9 cellular contexts compared by ENCODE assay signal in the genomic region with DNA sequence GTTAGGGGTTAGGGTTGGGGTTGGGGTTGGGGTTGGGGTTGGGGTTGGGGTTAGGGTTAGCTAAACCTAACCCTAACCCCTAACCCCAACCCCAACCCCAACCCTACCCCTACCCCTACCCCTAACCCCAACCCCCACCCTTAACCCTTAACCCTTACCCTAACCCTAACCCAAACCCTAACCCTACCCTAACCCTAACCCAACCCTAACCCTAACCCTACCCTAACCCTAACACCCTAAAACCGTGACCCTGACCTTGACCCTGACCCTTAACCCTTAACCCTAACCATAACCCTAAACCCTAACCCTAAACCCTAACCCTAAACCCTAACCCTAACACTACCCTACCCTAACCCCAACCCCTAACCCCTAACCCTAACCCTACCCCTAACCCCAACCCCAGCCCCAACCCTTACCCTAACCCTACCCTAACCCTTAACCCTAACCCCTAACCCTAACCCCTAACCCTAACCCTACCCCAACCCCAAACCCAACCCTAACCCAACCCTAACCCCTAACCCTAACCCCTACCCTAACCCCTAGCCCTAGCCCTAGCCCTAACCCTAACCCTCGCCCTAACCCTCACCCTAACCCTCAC. TPM values are rescaled to one million over a fixed set of nuclear protein-coding genes. Genes with fewer than 3 reads are reported as not detected.
A peak's percentile ranks its signal among the peaks of the same experiment; 100 is the strongest.
DNase-seq lines count a peak whose midpoint lies in the region; ATAC-seq, FAIRE-seq and TF ChIP-seq lines count a peak whose summit lies in the region.
"Had no signal": no experiment of that assay in that cellular context is flagged by ENCODE, and none has a peak within 500 bp of the region (broad histone marks: within the 10 kb centered on the region; RNA-seq: fewer than 3 reads in every experiment).

No MANE protein-coding gene starts in this region.

- intact Hi-C loops in adrenal gland (cut with DNase I) (no loop called here), kidney (cut with DNase I) (no loop called here)

- H3K36me3 Mint-ChIP-seq in T-helper 1 cell treated with Interleukin-12 subunit alpha and Interleukin-12 subunit beta and Interleukin-4 antibody, amounts not matched to agents 30 μg/mL and 1 μg/mL, for 36 hours (ENCODE audit: low read depth): no peaks in the 10 kb centered on the region

- no peak for DNase-seq in T-helper 1 cell
- peak in 2 of 7 donors; percentile 16 to 44 for DNase-seq in adrenal gland
- DNase-seq in kidney: no peak
- no peak for DNase-seq in thoracic aorta (ENCODE audit: low spot score)
- DNase-seq in HEK293T (ENCODE audit: extremely low spot score): no peak
- no peak for DNase-seq in NCI-H128 (lab: John Stamatoyannopoulos, UW; ENCODE audit: unreplicated experiment)

- H3K36me3 ChIP-seq in adrenal gland (replicated peaks in 1 of 2): no peaks in the 10 kb centered on the region
- H3K36me3 ChIP-seq in kidney (ENCODE audit: control insufficient read depth in 1 of 2, insufficient read depth in 2 of 2, low read length in 2 of 2): no peaks in the 10 kb centered on the region
- H3K36me3 ChIP-seq in thoracic aorta: no peaks in the 10 kb centered on the region

- POLR2A ChIA-PET in HEK293T (lab: Yijun Ruan, JAX): no interaction called here

- peak overlapping the region; percentile 95 for H3K27ac Mint-ChIP-seq in T-helper 1 cell treated with Interleukin-12 subunit alpha and Interleukin-12 subunit beta and Interleukin-4 antibody, amounts not matched to agents 30 μg/mL and 1 μg/mL, for 36 hours

- TF ChIP-seq CTCF in adrenal gland (IDR thresholded peaks at IDR 0.05) (no peak), kidney (IDR thresholded peaks at IDR 0.05; ENCODE audit: borderline replicate concordance, extremely low read depth, insufficient read depth) (no peak), thoracic aorta (IDR thresholded peaks at IDR 0.05) (no peak)

- peaks cover 3% of the 10 kb centered on the region for H3K4me1 Mint-ChIP-seq in T-helper 1 cell treated with Interleukin-12 subunit alpha and Interleukin-12 subunit beta and Interleukin-4 antibody, amounts not matched to agents 30 μg/mL and 1 μg/mL, for 36 hours (ENCODE audit: low read depth)

- TF ChIP-seq POLR2A in adrenal gland (IDR thresholded peaks at IDR 0.05): no peak

- no peak for FAIRE-seq in kidney (lab: Jason Lieb, UNC)
- FAIRE-seq: A204.1 had no signal

- H3K4me3 ChIP-seq in adrenal gland (peak overlapping the region in 2 of 4 donors; percentile 28 to 79), kidney (ENCODE audit: low read length in 2 of 2) (peak overlapping the region; percentile 68 to 70), thoracic aorta (peak overlapping the region; percentile 72)

- 22 to 62% (median 41%) methylated on average over 1 to 2 of the region's 2 CpGs for WGBS in adrenal gland, 4 donors

- H3K4me3 Mint-ChIP-seq in T-helper 1 cell treated with Interleukin-12 subunit alpha and Interleukin-12 subunit beta and Interleukin-4 antibody, amounts not matched to agents 30 μg/mL and 1 μg/mL, for 36 hours: peak overlapping the region; percentile 90

- H3K9me3 ChIP-seq in adrenal gland (replicated peaks in 1 of 3) (no peaks in the 10 kb centered on the region), kidney (ENCODE audit: control insufficient read depth in 1 of 2, low read length in 2 of 2) (no peaks in the 10 kb centered on the region), thoracic aorta (no peaks in the 10 kb centered on the region)

- H3K27me3 ChIP-seq in adrenal gland (no peaks in the 10 kb centered on the region), thoracic aorta (replicated peaks; ENCODE audit: insufficient read depth) (no peaks in the 10 kb centered on the region)

- H3K4me1 ChIP-seq in adrenal gland (replicated peaks in 1 of 2) (no peaks in the 10 kb centered on the region), kidney (ENCODE audit: control insufficient read depth in 1 of 2, insufficient read depth in 1 of 2, low read depth in 1 of 2, low read length in 2 of 2) (no peaks in the 10 kb centered on the region), thoracic aorta (ENCODE audit: control insufficient read depth in 1 of 2, low read depth in 2 of 2) (peaks cover 0 to 8% of the 10 kb centered on the region in 2 donors)

- H3K9me3 Mint-ChIP-seq in T-helper 1 cell treated with Interleukin-12 subunit alpha and Interleukin-12 subunit beta and Interleukin-4 antibody, amounts not matched to agents 30 μg/mL and 1 μg/mL, for 36 hours: no peaks in the 10 kb centered on the region

- no peak for ATAC-seq in thoracic aorta (ENCODE audit: insufficient number of reproducible peaks, low FRiP score, low read depth)
- no peak for ATAC-seq in HG03460 (IDR thresholded peaks at IDR 0.05; ENCODE audit: unreplicated experiment)

- CTCF ChIA-PET in HEK293T (lab: Yijun Ruan, JAX): no interaction called here

- no peak overlapping the region for H3K9ac ChIP-seq in kidney (ENCODE audit: low read length in 2 of 2)

- H3K27ac ChIP-seq in adrenal gland (peak overlapping the region in 4 of 5 donors; percentile 64 to 90 (median 78)), kidney (ENCODE audit: low read depth in 2 of 2, low read length in 2 of 2) (peak overlapping the region; percentile 72 to 89), thoracic aorta (peak overlapping the region; percentile 86 to 87)

- no peaks in the 10 kb centered on the region for H3K27me3 Mint-ChIP-seq in T-helper 1 cell treated with Interleukin-12 subunit alpha and Interleukin-12 subunit beta and Interleukin-4 antibody, amounts not matched to agents 30 μg/mL and 1 μg/mL, for 36 hours (ENCODE audit: low read depth)

TF ChIP-seq in HEK293T, 16 proteins besides CTCF, POLR2A, EP300 and RAD21:
- TF ChIP-seq CTBP1 (IDR thresholded peaks at IDR 0.05; ENCODE audit: borderline replicate concordance) (no peak), NFRKB (IDR thresholded peaks at IDR 0.05) (no peak), FOXK2 (IDR thresholded peaks at IDR 0.05) (no peak), HDGF (IDR thresholded peaks at IDR 0.05; ENCODE audit: borderline replicate concordance) (no peak), LEF1 (IDR thresholded peaks at IDR 0.05; ENCODE audit: borderline replicate concordance) (no peak)
- TF ChIP-seq, protein P1, sequence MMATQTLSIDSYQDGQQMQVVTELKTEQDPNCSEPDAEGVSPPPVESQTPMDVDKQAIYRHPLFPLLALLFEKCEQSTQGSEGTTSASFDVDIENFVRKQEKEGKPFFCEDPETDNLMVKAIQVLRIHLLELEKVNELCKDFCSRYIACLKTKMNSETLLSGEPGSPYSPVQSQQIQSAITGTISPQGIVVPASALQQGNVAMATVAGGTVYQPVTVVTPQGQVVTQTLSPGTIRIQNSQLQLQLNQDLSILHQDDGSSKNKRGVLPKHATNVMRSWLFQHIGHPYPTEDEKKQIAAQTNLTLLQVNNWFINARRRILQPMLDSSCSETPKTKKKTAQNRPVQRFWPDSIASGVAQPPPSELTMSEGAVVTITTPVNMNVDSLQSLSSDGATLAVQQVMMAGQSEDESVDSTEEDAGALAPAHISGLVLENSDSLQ (IDR thresholded peaks at IDR 0.05): no peak

RNA-seq across cellular contexts. Expression of a gene that starts 24.1 kb away (rescaled TPM):
- total RNA-seq in adrenal gland: 10 to 100 TPM in 4 of 8 donors, 1 to 10 TPM in 3, under 1 TPM in 1; 0.36 to 21.6 (median 9.3) TPM
- 10 to 100 TPM in 2 of 3 donors, 1 to 10 TPM in 1; 7.3 to 34.4 (median 17.1) TPM for polyA plus RNA-seq in adrenal gland
- 28.4 TPM for total RNA-seq in kidney
- 12.8 TPM for polyA plus RNA-seq in kidney (ENCODE audit: insufficient read depth, low read depth, low replicate concordance)
- 10 to 100 TPM; 13.5 to 21.5 TPM for total RNA-seq in thoracic aorta
